ENCODE assay signal across 26 cellular contexts in genomic region chr9:84125046-84125445, GRCh38.
"Had no signal": no experiment of that assay in that cellular context is flagged by ENCODE, and none has a peak within 500 bp of the region (broad histone marks: within the 10 kb centered on the region; RNA-seq: fewer than 3 reads in every experiment).

No MANE protein-coding gene starts in this region.

- H3K36me3 Mint-ChIP-seq: activated CD4-positive, alpha-beta memory T cell treated with anti-CD3 and anti-CD28 coated beads for 36 hours; activated naive CD8-positive, alpha-beta T cell treated with anti-CD3 and anti-CD28 coated beads for 36 hours; T-cell had no signal

- H3K27ac Mint-ChIP-seq: activated CD4-positive, alpha-beta memory T cell treated with anti-CD3 and anti-CD28 coated beads for 36 hours; activated CD4-positive, alpha-beta T cell treated with anti-CD3 and anti-CD28 coated beads, Interleukin-2, amount 10 ng/mL, durations not matched to agents 7 days and 5 days; activated naive CD4-positive, alpha-beta T cell treated with anti-CD3 and anti-CD28 coated beads for 36 hours; activated naive CD8-positive, alpha-beta T cell treated with anti-CD3 and anti-CD28 coated beads for 36 hours; T-cell had no signal

- H3K36me3 ChIP-seq: brain microvascular endothelial cell, cardiac muscle cell had no signal

- H3K27me3 ChIP-seq: brain microvascular endothelial cell, cardiac muscle cell had no signal

- H3K27ac ChIP-seq: brain microvascular endothelial cell, cardiac muscle cell, SK-N-MC had no signal

- FAIRE-seq: TTC549 had no signal

- H3K4me1 Mint-ChIP-seq: activated CD4-positive, alpha-beta T cell treated with anti-CD3 and anti-CD28 coated beads, Interleukin-2, amount 10 ng/mL, durations not matched to agents 7 days and 5 days; activated naive CD8-positive, alpha-beta T cell treated with anti-CD3 and anti-CD28 coated beads for 36 hours; T-cell had no signal

- H3K9me3 Mint-ChIP-seq: activated CD4-positive, alpha-beta memory T cell treated with anti-CD3 and anti-CD28 coated beads for 36 hours; activated CD4-positive, alpha-beta T cell treated with anti-CD3 and anti-CD28 coated beads, Interleukin-2, amount 10 ng/mL, durations not matched to agents 7 days and 5 days; activated naive CD4-positive, alpha-beta T cell treated with anti-CD3 and anti-CD28 coated beads for 36 hours; activated naive CD8-positive, alpha-beta T cell treated with anti-CD3 and anti-CD28 coated beads for 36 hours; activated T-cell treated with anti-CD3 and anti-CD28 coated beads, Interleukin-2, amount 50 U/mL, for 4 hours; T-cell had no signal

- H3K4me3 ChIP-seq: cardiac muscle cell, SK-N-MC had no signal

- DNase-seq: activated CD4-positive, alpha-beta memory T cell treated with anti-CD3 and anti-CD28 coated beads for 36 hours; activated CD4-positive, alpha-beta T cell treated with anti-CD3 and anti-CD28 coated beads, Interleukin-2, amount 10 ng/mL, durations not matched to agents 7 days and 5 days; activated CD4-positive, CD25-positive, alpha-beta regulatory T cell; activated CD8-positive, alpha-beta memory T cell treated with anti-CD3 and anti-CD28 coated beads for 24 hours; activated effector memory CD4-positive, alpha-beta T cell treated with anti-CD3 and anti-CD28 coated beads, Interleukin-2, amount 50 U/mL, for 16 hours; activated naive CD4-positive, alpha-beta T cell treated with anti-CD3 and anti-CD28 coated beads for 36 hours; activated naive CD8-positive, alpha-beta T cell treated with anti-CD3 and anti-CD28 coated beads for 36 hours; activated T-cell treated with anti-CD3 and anti-CD28 coated beads, Interleukin-2, amount 50 U/mL, for 4 hours; brain microvascular endothelial cell; cerebellar nuclear complex; Kasumi-1; NCI-H1048; NCI-H146; NCI-H187 treated with DMSO at 0.1 percent for 48 hours; NCI-H2081 treated with DMSO at 0.1 percent for 48 hours; NCI-H2171 treated with DMSO at 0.1 percent for 48 hours; NCI-H226; NCI-H526; NCI-H774; SIG-M5; T-cell; T-helper 2 cell; T1000 had no signal

- H3K4me3 Mint-ChIP-seq: activated CD4-positive, alpha-beta memory T cell treated with anti-CD3 and anti-CD28 coated beads for 36 hours; activated CD4-positive, alpha-beta T cell treated with anti-CD3 and anti-CD28 coated beads, Interleukin-2, amount 10 ng/mL, durations not matched to agents 7 days and 5 days; activated naive CD4-positive, alpha-beta T cell treated with anti-CD3 and anti-CD28 coated beads for 36 hours; activated naive CD8-positive, alpha-beta T cell treated with anti-CD3 and anti-CD28 coated beads for 36 hours; activated T-cell treated with anti-CD3 and anti-CD28 coated beads, Interleukin-2, amount 50 U/mL, for 4 hours; T-cell had no signal
